10 cellular contexts compared by ENCODE assay signal in genomic region chr1:55217226-55217996, GRCh38. TPM values are rescaled to one million over a fixed set of nuclear protein-coding genes. Genes with fewer than 3 reads are reported as not detected.
DNase-seq lines count a peak whose midpoint lies in the region; ATAC-seq, FAIRE-seq and TF ChIP-seq lines count a peak whose summit lies in the region.
"Had no signal": no experiment of that assay in that cellular context is flagged by ENCODE, and none has a peak within 500 bp of the region (broad histone marks: within the 10 kb centered on the region; RNA-seq: fewer than 3 reads in every experiment).

No MANE protein-coding gene starts in this region.

- POLR2A ChIA-PET in K562 (lab: Yijun Ruan, JAX): interaction anchor here (0.7 to 1.1 kb wide), 2 partner anchors 11 to 27 kb away, joined by 3 to 5 read pairs; no protein-coding TSS in a partner anchor

- DNase-seq in DMS 273 (lab: John Stamatoyannopoulos, UW; ENCODE audit: unreplicated experiment) (peak; percentile 48), DMS 273 treated with DMSO at 0.1 percent for 48 hours (lab: John Stamatoyannopoulos, UW) (no peak), NCI-H2029 (lab: John Stamatoyannopoulos, UW) (peak; percentile 93), K562 (ENCODE audit: extremely low read depth in 1 of 4, low spot score in 3 of 4) (peak in 2 of 4 experiments; percentile 38 to 58), pancreas (peak in 1 of 6 donors; percentile 18), NCI-H2107 treated with DMSO at 0.1 percent for 48 hours (lab: John Stamatoyannopoulos, UW; ENCODE audit: unreplicated experiment) (no peak), EL (no peak)
- DNase-seq: 8988T, NCI-H2081 treated with DMSO at 0.1 percent for 48 hours had no signal

- intact Hi-C loops in K562 (cut with micrococcal nuclease) (no loop called here), pancreas (cut with DNase I) (no loop called here)

- peak overlapping the region; percentile 47 for H3K4me2 ChIP-seq in K562 (ENCODE audit: insufficient read depth, low read length)

- H3K4me1 ChIP-seq in K562 (replicated peaks in 1 of 2; ENCODE audit: control insufficient read depth in 2 of 2, insufficient read depth in 2 of 2, low read length in 2 of 2): peaks cover 15 to 21% of the 10 kb centered on the region in 2 experiments
- H3K4me1 ChIP-seq in pancreas: peaks cover 0 to 15% (median 9%) of the 10 kb centered on the region in 3 donors

- H3K36me3 ChIP-seq in K562 (ENCODE audit: control insufficient read depth, insufficient read depth, low read length) (peaks cover 3% of the 10 kb centered on the region), pancreas (no peaks in the 10 kb centered on the region)

- peak overlapping the region; percentile 94 for H3K27ac ChIP-seq in K562 (ENCODE audit: extremely low read depth, low read depth, low read length)
- peak overlapping the region in 2 of 4 donors; percentile 39 to 40 for H3K27ac ChIP-seq in pancreas

- CTCF ChIA-PET in K562 (lab: Yijun Ruan, JAX; ENCODE audit: low intra/inter-chr PET ratio): no interaction called here

- peak; percentile 37; the same call in 1 of the 2 replicates for TF ChIP-seq EP300 in K562 (IDR thresholded peaks at IDR 0.05; ENCODE audit: low read length)

- no peak for ATAC-seq in K562
- ATAC-seq in pancreas: no peak
- ATAC-seq in GM18867 (IDR thresholded peaks at IDR 0.05; ENCODE audit: unreplicated experiment): no peak

- no peak for TF ChIP-seq POLR2A in K562 (conservative IDR thresholded peaks at IDR 0.05)

- H3K79me2 ChIP-seq in K562 (ENCODE audit: control insufficient read depth, insufficient read depth, low read length): peaks cover 44% of the 10 kb centered on the region

- H3K9me1 ChIP-seq in K562 (ENCODE audit: control insufficient read depth, insufficient read depth, low read length): no peaks in the 10 kb centered on the region

- in situ Hi-C loops in K562 (cut with MboI): no loop called here

- H3K9ac ChIP-seq in K562 (ENCODE audit: insufficient read depth in 1 of 2, low read depth in 2 of 2, low read length in 2 of 2): peak overlapping the region in 1 of 2 experiments; percentile 91; a peak in 3 of 4 replicates

- 11% methylated on average over 6 of the region's 6 CpGs for WGBS in K562 (ENCODE audit: insufficient coverage, low coverage, missing lambda C conversion rate)
- WGBS in pancreas, 2 donors: 48 to 49% methylated on average over 6 of the region's 6 CpGs

- FAIRE-seq in K562 (lab: Jason Lieb, UNC) (peak; percentile 74), pancreas (lab: Jason Lieb, UNC) (peak; percentile 23)

- H2AFZ ChIP-seq in K562 (ENCODE audit: low read depth, low read length): peak overlapping the region; percentile 90

- H3K4me3 ChIP-seq in K562 (no peak overlapping the region), pancreas (no peak overlapping the region)

- TF ChIP-seq CTCF in K562 (IDR thresholded peaks at IDR 0.05 in 2 of 3, conservative IDR thresholded peaks at IDR 0.05 in 1 of 3; ENCODE audit: insufficient read depth in 2 of 3, low read depth in 1 of 3, low read length in 3 of 3): no peak
- TF ChIP-seq CTCF in pancreas (IDR thresholded peaks at IDR 0.05): no peak

- no peaks in the 10 kb centered on the region for H3K27me3 ChIP-seq in K562 (ENCODE audit: control insufficient read depth in 2 of 2, insufficient read depth in 2 of 2, low read length in 2 of 2)
- H3K27me3 ChIP-seq in pancreas: no peaks in the 10 kb centered on the region

- no peaks in the 10 kb centered on the region for H4K20me1 ChIP-seq in K562 (replicated peaks; ENCODE audit: control insufficient read depth, insufficient read depth, low read length)

- no TSS peak for BruUV-seq in K562 (replicated peaks; lab: Mats Ljungman, UMichigan)

- H3K9me3 ChIP-seq in K562 (replicated peaks; ENCODE audit: control insufficient read depth, insufficient read depth, low read depth, low read length): no peaks in the 10 kb centered on the region
- no peaks in the 10 kb centered on the region for H3K9me3 ChIP-seq in pancreas

- TF ChIP-seq RAD21 in K562 (CRISPR knock-in tag; conservative IDR thresholded peaks at IDR 0.05 in 1 of 2, IDR thresholded peaks at IDR 0.05 in 1 of 2): no peak

TF ChIP-seq in K562, 482 proteins besides CTCF, POLR2A, EP300 and RAD21 (continues in another document):
- TF ChIP-seq ZBTB2 (IDR thresholded peaks at IDR 0.05): no peak
- TF ChIP-seq ZNF324 (CRISPR knock-in tag; IDR thresholded peaks at IDR 0.05): no peak
- 0 out of 2 replicates have a peak, but pooled peaks have one; percentile 31 for TF ChIP-seq EP400 (IDR thresholded peaks at IDR 0.05)
- no peak for TF ChIP-seq MTF1 (CRISPR knock-in tag; IDR thresholded peaks at IDR 0.05; ENCODE audit: borderline replicate concordance)
- TF ChIP-seq, protein P1, sequence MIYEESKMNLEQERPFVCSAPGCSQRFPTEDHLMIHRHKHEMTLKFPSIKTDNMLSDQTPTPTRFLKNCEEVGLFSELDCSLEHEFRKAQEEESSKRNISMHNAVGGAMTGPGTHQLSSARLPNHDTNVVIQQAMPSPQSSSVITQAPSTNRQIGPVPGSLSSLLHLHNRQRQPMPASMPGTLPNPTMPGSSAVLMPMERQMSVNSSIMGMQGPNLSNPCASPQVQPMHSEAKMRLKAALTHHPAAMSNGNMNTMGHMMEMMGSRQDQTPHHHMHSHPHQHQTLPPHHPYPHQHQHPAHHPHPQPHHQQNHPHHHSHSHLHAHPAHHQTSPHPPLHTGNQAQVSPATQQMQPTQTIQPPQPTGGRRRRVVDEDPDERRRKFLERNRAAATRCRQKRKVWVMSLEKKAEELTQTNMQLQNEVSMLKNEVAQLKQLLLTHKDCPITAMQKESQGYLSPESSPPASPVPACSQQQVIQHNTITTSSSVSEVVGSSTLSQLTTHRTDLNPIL (CRISPR knock-in tag; IDR thresholded peaks at IDR 0.05): no peak
- no peak for TF ChIP-seq RFX5 (IDR thresholded peaks at IDR 0.05; ENCODE audit: low read depth, low read length)
- no peak for TF ChIP-seq ZNF561 (CRISPR knock-in tag; conservative IDR thresholded peaks at IDR 0.05)
- no peak for TF ChIP-seq SP1 (CRISPR knock-in tag; IDR thresholded peaks at IDR 0.05)

RNA-seq across cellular contexts. Expression of gene USP24, which starts 2.2 kb away (rescaled TPM):
- 62.0 and 200 TPM in 2 replicates for total RNA-seq in K562 (2011; cell fraction: chromatin; rRNA removed; ENCODE audit: low replicate concordance)
- total RNA-seq in K562 (2011; cell fraction: nucleolus; rRNA removed): 24.7 and 42.9 TPM in 2 replicates
- 66.4 and 102 TPM in 2 replicates for total RNA-seq in K562 (2011; cell fraction: nucleoplasm; rRNA removed)
- total RNA-seq in K562 (2014; rRNA removed) (33.9 and 36.8 TPM in 2 replicates), K562 (2014; rRNA removed; fragmentation: Illumina TruSeq; extraction: Trizol) (54.5 and 56.4 TPM in 2 replicates), K562 (2015; rRNA removed; fragmentation: Illumina TruSeq; extraction: Trizol) (57.6 and 62.6 TPM in 2 replicates), K562 (2021) (40.5 and 43.4 TPM in 2 replicates), pancreas (10 to 100 TPM; 12.2 to 26.8 (median 16.4) TPM)
- polyA plus RNA-seq in K562 (2011; rRNA removed) (22.0 and 31.3 TPM in 2 replicates), K562 (2014; fragmentation: Illumina TruSeq; extraction: Trizol) (38.2 and 43.5 TPM in 2 replicates), K562 (2014; fragmentation: Nextera tagmentation; extraction: Ambion mirVana) (10 to 100 TPM in 1 of 2 experiments, 1 to 10 TPM in 1; 7.7 to 14.1 TPM), K562 (2014; rRNA removed) (25.7 and 32.9 TPM in 2 replicates), pancreas (10 to 100 TPM in 1 of 2 donors, 1 to 10 TPM in 1; 7.5 to 13.3 TPM)
- 14.2 and 17.7 TPM in 2 replicates for polyA plus RNA-seq in K562 (2011; cell fraction: cytosol; rRNA removed)
- polyA plus RNA-seq in K562 (2011; cell fraction: nucleus; rRNA removed): 47.1 and 49.3 TPM in 2 replicates
- 23.4 and 27.9 TPM in 2 replicates for polyA plus RNA-seq in K562 (2012)
- polyA minus RNA-seq in K562 (2011; rRNA and poly(A)+ RNA removed): 109 and 122 TPM in 2 replicates
- polyA minus RNA-seq in K562 (2011; cell fraction: cytosol; rRNA and poly(A)+ RNA removed): 32.7 and 45.0 TPM in 2 replicates
- 65.6 and 111 TPM in 2 replicates for polyA minus RNA-seq in K562 (2011; cell fraction: nucleus; rRNA and poly(A)+ RNA removed)

Comparison
In these comparisons a context has a peak if more than half of its experiments do, and no peak if none do; other contexts are left out.
1. DNase-seq: peak in DMS 273 (single experiment) and NCI-H2029 (single experiment); none in DMS 273 treated with DMSO at 0.1 percent for 48 hours (single experiment), NCI-H2107 treated with DMSO at 0.1 percent for 48 hours (single experiment) and EL (single experiment).